8 cellular contexts compared by ENCODE assay signal in the genomic region with DNA sequence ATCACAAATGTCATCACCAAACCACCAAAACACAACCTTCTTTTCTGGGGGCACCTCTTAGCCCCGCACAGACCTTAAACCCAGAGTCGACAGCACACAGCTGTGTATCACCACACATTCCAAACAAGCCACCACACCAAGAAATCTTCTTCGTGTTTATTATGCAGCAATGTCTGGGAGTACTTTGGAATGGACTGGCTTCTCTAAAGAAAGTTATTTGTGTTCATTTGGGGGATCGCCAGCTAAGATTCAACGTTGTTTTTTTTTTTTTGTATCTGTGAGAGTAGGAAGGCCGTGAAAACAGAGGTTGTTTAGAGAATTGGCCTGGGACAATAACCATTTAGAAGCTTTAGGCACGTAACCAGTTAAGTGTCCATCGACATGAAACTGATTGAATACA. TPM values are rescaled to one million over a fixed set of nuclear protein-coding genes. Genes with fewer than 3 reads are reported as not detected.
DNase-seq lines count a peak whose midpoint lies in the region; ATAC-seq, FAIRE-seq and TF ChIP-seq lines count a peak whose summit lies in the region.

No MANE protein-coding gene starts in this region.

- H3K4me1 Mint-ChIP-seq in Caco-2 (ENCODE audit: low read depth, unreplicated experiment) (peaks cover 32% of the 10 kb centered on the region), endodermal cell (peaks cover 26% of the 10 kb centered on the region)

- H3K9ac ChIP-seq in Karpas-422 (ENCODE audit: low read length) (peak overlapping the region; percentile 93), endodermal cell (ENCODE audit: extremely low read depth, low read length, poor library complexity, severe bottlenecking) (peak overlapping the region; percentile 30)

- H3K27me3 Mint-ChIP-seq in Caco-2 (ENCODE audit: insufficient read depth, unreplicated experiment) (no peaks in the 10 kb centered on the region), endodermal cell (ENCODE audit: insufficient read depth) (no peaks in the 10 kb centered on the region)

- H3K36me3 ChIP-seq in Caco-2 (ENCODE audit: control insufficient read depth, insufficient read depth, low read length) (no peaks in the 10 kb centered on the region), Karpas-422 (ENCODE audit: insufficient read depth, low read length) (peaks cover 13% of the 10 kb centered on the region), endodermal cell (ENCODE audit: control insufficient read depth, insufficient read depth, low read length) (peaks cover 10% of the 10 kb centered on the region), pancreas (no peaks in the 10 kb centered on the region)

- TF ChIP-seq CTCF in Caco-2 (IDR thresholded peaks at IDR 0.05; ENCODE audit: insufficient read depth in 1 of 2, low read depth in 1 of 2, low read length in 1 of 2, severe bottlenecking in 1 of 2, unreplicated experiment in 1 of 2) (no peak), endodermal cell (conservative IDR thresholded peaks at IDR 0.05) (no peak), pancreas (IDR thresholded peaks at IDR 0.05) (no peak)

- H3K36me3 Mint-ChIP-seq in Caco-2 (ENCODE audit: insufficient read depth, unreplicated experiment) (peaks cover 35% of the 10 kb centered on the region), endodermal cell (ENCODE audit: low read depth) (peaks cover 15% of the 10 kb centered on the region)

- 48 to 64% methylated on average over 2 to 8 of the region's 8 CpGs for WGBS in endodermal cell (ENCODE audit: insufficient coverage in 1 of 2, insufficient read length in 1 of 2), 2 experiments
- 51 to 59% methylated on average over 8 of the region's 8 CpGs for WGBS in pancreas, 2 donors

- intact Hi-C loops in Caco-2 (cut with micrococcal nuclease; ENCODE audit: unreplicated experiment) (no loop called here), pancreas (cut with DNase I) (no loop called here)

- no peak overlapping the region for H2AFZ ChIP-seq in Karpas-422 (ENCODE audit: low read length)

- H3K9me2 ChIP-seq in Karpas-422 (replicated peaks; ENCODE audit: insufficient read depth, low read length), result no peaks in the 10 kb centered on the region

- no peak for ATAC-seq in pancreas

- CTCF ChIA-PET in Caco-2 (lab: Charles Lee), result no interaction called here

- BruUV-seq in Caco-2 (replicated peaks; lab: Mats Ljungman, UMichigan), result no TSS peak

- H3K9me3 Mint-ChIP-seq in Caco-2 (ENCODE audit: unreplicated experiment), result no peaks in the 10 kb centered on the region
- H3K9me3 Mint-ChIP-seq in endodermal cell, result no peaks in the 10 kb centered on the region

- H3K27ac ChIP-seq in Karpas-422 (ENCODE audit: low read length), result peak overlapping the region; percentile 98
- H3K27ac ChIP-seq in endodermal cell (ENCODE audit: low read depth, low read length), result peak overlapping the region; percentile 73
- H3K27ac ChIP-seq in pancreas, result peak overlapping the region; percentile 26 to 91 (median 84)

- H3K79me2 ChIP-seq in Karpas-422 (ENCODE audit: low read length), result peaks cover 33% of the 10 kb centered on the region

- no peaks in the 10 kb centered on the region for H4K20me1 ChIP-seq in Karpas-422 (ENCODE audit: insufficient read depth, low read depth, low read length)

- DNase-seq in Caco-2 (no peak), Karpas-422 (peak; percentile 50), endodermal cell (no peak), pancreas (no peak), GM19238 (ENCODE audit: insufficient read length, low spot score) (no peak), NCI-H748 (lab: John Stamatoyannopoulos, UW; ENCODE audit: unreplicated experiment) (no peak), Kasumi-1 (lab: John Stamatoyannopoulos, UW) (no peak), GOT3 (lab: John Stamatoyannopoulos, UW) (no peak)

- POLR2A ChIA-PET in Caco-2 (lab: Charles Lee), result no interaction called here

- H3K27me3 ChIP-seq in Caco-2 (replicated peaks; ENCODE audit: control insufficient read depth, insufficient read depth, low read length), result no peaks in the 10 kb centered on the region
- no peaks in the 10 kb centered on the region for H3K27me3 ChIP-seq in Karpas-422 (ENCODE audit: low read length)
- no peaks in the 10 kb centered on the region for H3K27me3 ChIP-seq in endodermal cell (ENCODE audit: control insufficient read depth, insufficient read depth, low read length, poor library complexity, severe bottlenecking)
- H3K27me3 ChIP-seq in pancreas, result no peaks in the 10 kb centered on the region

- H3K4me3 ChIP-seq in Caco-2 (ENCODE audit: low read depth, low read length) (no peak overlapping the region), Karpas-422 (ENCODE audit: low read length) (peak overlapping the region; percentile 72), endodermal cell (ENCODE audit: low read length) (peak overlapping the region; percentile 50), pancreas (no peak overlapping the region)

- no peak for FAIRE-seq in pancreas (lab: Jason Lieb, UNC)

- H3K27ac Mint-ChIP-seq in Caco-2 (ENCODE audit: unreplicated experiment) (peak overlapping the region; percentile 37), endodermal cell (peak overlapping the region; percentile 12)

- H3K4me1 ChIP-seq in Caco-2 (peaks cover 32% of the 10 kb centered on the region), Karpas-422 (ENCODE audit: low read length) (peaks cover 64% of the 10 kb centered on the region), endodermal cell (ENCODE audit: control insufficient read depth, insufficient read depth, low read length) (no peaks in the 10 kb centered on the region), pancreas (peaks cover 8 to 17% (median 17%) of the 10 kb centered on the region in 3 donors)

- H3K9me3 ChIP-seq in Caco-2 (no peaks in the 10 kb centered on the region), Karpas-422 (ENCODE audit: low read length) (no peaks in the 10 kb centered on the region), endodermal cell (ENCODE audit: control insufficient read depth, low read length) (no peaks in the 10 kb centered on the region), pancreas (no peaks in the 10 kb centered on the region)

- peak overlapping the region; percentile 77 for H3K4me2 ChIP-seq in Karpas-422 (ENCODE audit: low read depth, low read length, poor library complexity, severe bottlenecking)

- H3K4me3 Mint-ChIP-seq in Caco-2 (ENCODE audit: unreplicated experiment) (peak overlapping the region; percentile 70), endodermal cell (peak overlapping the region; percentile 85)

RNA-seq across cellular contexts. Expression of a gene that starts 1.0 kb away (rescaled TPM):
- total RNA-seq in Caco-2 (2022), result 85.4 and 85.7 TPM in 2 replicates
- total RNA-seq in Karpas-422 (2014; rRNA removed; shearing (Covaris generic); ENCODE audit: low replicate concordance), result 97.9 and 149 TPM in 2 replicates
- total RNA-seq in endodermal cell, result 100 to 1,000 TPM; 138 to 154 TPM
- polyA plus RNA-seq in endodermal cell (2013, experiment 1 of 2), result 77.1 TPM
- polyA plus RNA-seq in endodermal cell (2013, experiment 2 of 2), result 69.4 TPM
- 10 to 100 TPM; 17.2 to 28.1 (median 22.9) TPM for total RNA-seq in pancreas
- polyA plus RNA-seq in pancreas, result 10 to 100 TPM; 16.8 to 20.9 TPM

Comparison
In these comparisons a context has a peak if more than half of its experiments do, and no peak if none do; other contexts are left out.
1. H3K4me3 ChIP-seq: peak in Karpas-422 (single experiment) and endodermal cell (single experiment); none in Caco-2 (single experiment) and pancreas (0 of 4).
2. Peak in every context shown above with its lines, with median percentiles within 50 percentile points of each other: H3K27ac ChIP-seq.